ENCODE assay signal across 21 cellular contexts in genomic region chr16:25033852-25034251, GRCh38. TPM values are rescaled to one million over a fixed set of nuclear protein-coding genes. Genes with fewer than 3 reads are reported as not detected.
DNase-seq lines count a peak whose midpoint lies in the region; ATAC-seq and TF ChIP-seq lines count a peak whose summit lies in the region.
"Had no signal": no experiment of that assay in that cellular context is flagged by ENCODE, and none has a peak within 500 bp of the region (broad histone marks: within the 10 kb centered on the region; RNA-seq: fewer than 3 reads in every experiment).

No MANE protein-coding gene starts in this region.

- H3K27ac ChIP-seq in AG04450 (ENCODE audit: low read depth, low read length), result peak overlapping the region; percentile 75
- peak overlapping the region in 1 of 2 donors; percentile 72 for H3K27ac ChIP-seq in lung (ENCODE audit: low read depth in 1 of 2, low read length in 1 of 2)
- H3K27ac ChIP-seq: colonic mucosa, epithelial cell of prostate, KMS-11, parathyroid adenoma, spleen, VCaP had no signal

- H3K9me3 ChIP-seq in AG04450 (ENCODE audit: control insufficient read depth, insufficient read depth, low read length) (peaks cover 2% of the 10 kb centered on the region; the same call in 1 of the 2 replicates), lung (ENCODE audit: control insufficient read depth in 2 of 2, insufficient read depth in 1 of 2, low read length in 1 of 2) (no peaks in the 10 kb centered on the region)
- H3K9me3 ChIP-seq: colonic mucosa, spleen had no signal

- TF ChIP-seq CTCF in AG04450 (IDR thresholded peaks at IDR 0.05; ENCODE audit: low read depth, low read length) (no peak), brain (conservative IDR thresholded peaks at IDR 0.05) (no peak), lung (IDR thresholded peaks at IDR 0.05; ENCODE audit: control extremely low read depth, extremely low read depth) (no peak)

- H3K4me3 Mint-ChIP-seq in brain, result peak overlapping the region in 3 of 5 experiments; percentile 34 to 62 (median 39)
- H3K4me3 Mint-ChIP-seq: activated CD8-positive, alpha-beta T cell treated with anti-CD3 and anti-CD28 coated beads for 36 hours; activated T-helper 1 cell treated with anti-CD3 and anti-CD28 coated beads, Interleukin-12 subunit alpha, Interleukin-12 subunit beta, Interleukin-2, Interleukin-4 antibody, amounts not matched to agents 30 ng/mL and 10 ng/mL and 1 ng/mL, durations not matched to agents 14 hours and 24 hours and 36 hours; stimulated activated memory B cell treated with anti-CD40 and anti-IgM and Interleukin-4, amounts not matched to agents 10 μg/mL and 1 μg/mL and 100 μg/mL, for 72 hours had no signal

- H3K4me1 Mint-ChIP-seq in brain, result peaks cover 51% of the 10 kb centered on the region

- H3K27ac Mint-ChIP-seq in brain, result no peak overlapping the region
- H3K27ac Mint-ChIP-seq: activated CD8-positive, alpha-beta T cell treated with anti-CD3 and anti-CD28 coated beads for 36 hours; activated T-helper 1 cell treated with anti-CD3 and anti-CD28 coated beads, Interleukin-12 subunit alpha, Interleukin-12 subunit beta, Interleukin-2, Interleukin-4 antibody, amounts not matched to agents 30 ng/mL and 10 ng/mL and 1 ng/mL, durations not matched to agents 14 hours and 24 hours and 36 hours; stimulated activated memory B cell treated with anti-CD40 and anti-IgM and Interleukin-4, amounts not matched to agents 10 μg/mL and 1 μg/mL and 100 μg/mL, for 72 hours had no signal

- DNase-seq in AG04450 (ENCODE audit: low read depth, low spot score) (no peak), NCI-H226 (peak; percentile 40), lung (ENCODE audit: low spot score) (peak; percentile 66), NK-92 (lab: John Stamatoyannopoulos, UW; ENCODE audit: unreplicated experiment) (no peak), putamen (ENCODE audit: low spot score) (no peak)
- no peak for DNase-seq in stimulated activated naive CD4-positive, alpha-beta T cell (lab: John Stamatoyannopoulos, UW)
- DNase-seq: activated CD8-positive, alpha-beta T cell treated with anti-CD3 and anti-CD28 coated beads for 36 hours; amygdala; colonic mucosa; kidney; NCI-H1417; NCI-H446; spleen had no signal

- POLR2A ChIA-PET in AG04450 (lab: Yijun Ruan, JAX), result interaction anchor here (0.5 to 1.6 kb wide), 7 partner anchors 15 to 1452 kb away, joined by 3 to 19 read pairs (median 8); partner anchors contain the start of gene ARHGAP17

- peaks cover 5 to 7% of the 10 kb centered on the region in 2 donors for H3K4me1 ChIP-seq in lung (ENCODE audit: control insufficient read depth in 2 of 2, insufficient read depth in 2 of 2, low read length in 2 of 2)

- no peaks in the 10 kb centered on the region for H3K36me3 Mint-ChIP-seq in brain
- H3K36me3 Mint-ChIP-seq: stimulated activated memory B cell treated with anti-CD40 and anti-IgM and Interleukin-4, amounts not matched to agents 10 μg/mL and 1 μg/mL and 100 μg/mL, for 72 hours had no signal

- H3K36me3 ChIP-seq in lung (ENCODE audit: control insufficient read depth in 2 of 2, insufficient read depth in 2 of 2, low read length in 2 of 2), result no peaks in the 10 kb centered on the region
- H3K36me3 ChIP-seq: colonic mucosa, spleen had no signal

- CTCF ChIA-PET in AG04450 (lab: Charles Lee), result interaction anchor here (0.6 to 1.5 kb wide), 3 partner anchors 101 to 517 kb away, joined by 3 to 5 read pairs (median 4); no protein-coding TSS in a partner anchor

- 65 to 90% methylated on average over 5 of the region's 5 CpGs for WGBS in lung, 2 donors

- H3K4me3 ChIP-seq in AG04450 (ENCODE audit: low read depth, low read length) (no peak overlapping the region), lung (no peak overlapping the region)
- H3K4me3 ChIP-seq: colonic mucosa, spleen had no signal

- ATAC-seq in lung (ENCODE audit: insufficient read depth, low FRiP score), result no peak
- no peak for ATAC-seq in GM21737 (IDR thresholded peaks at IDR 0.05; ENCODE audit: unreplicated experiment)
- ATAC-seq: activated CD8-positive, alpha-beta T cell treated with anti-CD3 and anti-CD28 coated beads for 36 hours; stimulated activated memory B cell treated with anti-CD40 and anti-IgM and Interleukin-4, amounts not matched to agents 10 μg/mL and 1 μg/mL and 100 μg/mL, for 72 hours had no signal

- H3K9me3 Mint-ChIP-seq in brain, result no peaks in the 10 kb centered on the region
- H3K9me3 Mint-ChIP-seq: activated T-helper 1 cell treated with anti-CD3 and anti-CD28 coated beads, Interleukin-12 subunit alpha, Interleukin-12 subunit beta, Interleukin-2, Interleukin-4 antibody, amounts not matched to agents 30 ng/mL and 10 ng/mL and 1 ng/mL, durations not matched to agents 14 hours and 24 hours and 36 hours; stimulated activated memory B cell treated with anti-CD40 and anti-IgM and Interleukin-4, amounts not matched to agents 10 μg/mL and 1 μg/mL and 100 μg/mL, for 72 hours had no signal

- H3K27me3 ChIP-seq in AG04450 (ENCODE audit: control insufficient read depth, insufficient read depth, low read length), result no peaks in the 10 kb centered on the region
- no peaks in the 10 kb centered on the region for H3K27me3 ChIP-seq in lung (ENCODE audit: control insufficient read depth, insufficient read depth)
- H3K27me3 ChIP-seq: colonic mucosa, spleen had no signal

- H3K27me3 Mint-ChIP-seq in brain, result peaks cover 22% of the 10 kb centered on the region
- H3K27me3 Mint-ChIP-seq: activated CD8-positive, alpha-beta T cell treated with anti-CD3 and anti-CD28 coated beads for 36 hours; stimulated activated memory B cell treated with anti-CD40 and anti-IgM and Interleukin-4, amounts not matched to agents 10 μg/mL and 1 μg/mL and 100 μg/mL, for 72 hours had no signal

RNA-seq across cellular contexts. Expression of gene ARHGAP17, which starts 18.7 kb away (rescaled TPM):
- polyA plus RNA-seq in AG04450 (2011; rRNA removed) (53.7 and 65.9 TPM in 2 replicates), brain (ENCODE audit: insufficient read depth, low read depth, low replicate concordance) (37.2 TPM), lung (10 to 100 TPM; 26.9 to 27.8 TPM)
- polyA minus RNA-seq in AG04450 (2011; rRNA and poly(A)+ RNA removed), result 66.7 and 69.8 TPM in 2 replicates
- total RNA-seq in lung, result 100 to 1,000 TPM in 1 of 2 donors, 10 to 100 TPM in 1; 76.4 to 115 TPM

Comparison
In these comparisons a context has a peak if more than half of its experiments do, and no peak if none do; other contexts are left out.
1. DNase-seq: peak in NCI-H226 (single experiment) and lung (single experiment); none in AG04450 (single experiment), NK-92 (single experiment), stimulated activated naive CD4-positive, alpha-beta T cell (0 of 6) and putamen (single experiment).